1 cellular context compared by ENCODE assay signal in the genomic region with DNA sequence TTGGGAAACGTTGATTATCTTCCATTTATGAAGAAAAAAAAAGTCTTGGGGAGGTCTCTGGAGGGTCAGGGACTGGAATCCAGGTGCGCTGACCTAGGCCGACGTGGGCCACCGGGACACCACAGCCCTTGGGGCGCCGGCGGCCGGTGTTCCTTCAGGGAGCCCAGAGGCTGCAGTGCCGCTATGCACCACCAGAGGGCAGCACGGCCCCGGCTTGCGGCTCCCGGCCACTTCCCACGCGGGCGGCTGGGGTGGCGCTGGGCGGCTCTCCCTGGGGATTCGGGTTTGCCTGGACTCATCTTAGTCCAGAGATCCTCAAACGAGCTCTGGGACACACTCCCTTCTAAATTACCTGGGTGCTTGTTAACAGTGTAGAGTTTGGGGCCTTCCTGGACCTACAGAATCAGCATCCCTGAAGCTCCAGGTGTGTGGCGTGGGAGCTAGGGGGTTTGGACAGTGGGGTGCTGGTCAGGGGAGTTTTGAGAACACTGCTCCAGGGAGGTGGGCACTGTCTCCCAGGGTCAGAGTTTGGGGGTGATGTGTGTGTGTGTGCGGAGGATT.
A peak's percentile ranks its signal among the peaks of the same experiment; 100 is the strongest.
TF ChIP-seq lines count a peak whose summit lies in the region.

No MANE protein-coding gene starts in this region.

TF ChIP-seq in HepG2, 621 proteins besides CTCF, POLR2A, EP300 and RAD21 (continued from another document and continues in another):
- TF ChIP-seq, protein P1, sequence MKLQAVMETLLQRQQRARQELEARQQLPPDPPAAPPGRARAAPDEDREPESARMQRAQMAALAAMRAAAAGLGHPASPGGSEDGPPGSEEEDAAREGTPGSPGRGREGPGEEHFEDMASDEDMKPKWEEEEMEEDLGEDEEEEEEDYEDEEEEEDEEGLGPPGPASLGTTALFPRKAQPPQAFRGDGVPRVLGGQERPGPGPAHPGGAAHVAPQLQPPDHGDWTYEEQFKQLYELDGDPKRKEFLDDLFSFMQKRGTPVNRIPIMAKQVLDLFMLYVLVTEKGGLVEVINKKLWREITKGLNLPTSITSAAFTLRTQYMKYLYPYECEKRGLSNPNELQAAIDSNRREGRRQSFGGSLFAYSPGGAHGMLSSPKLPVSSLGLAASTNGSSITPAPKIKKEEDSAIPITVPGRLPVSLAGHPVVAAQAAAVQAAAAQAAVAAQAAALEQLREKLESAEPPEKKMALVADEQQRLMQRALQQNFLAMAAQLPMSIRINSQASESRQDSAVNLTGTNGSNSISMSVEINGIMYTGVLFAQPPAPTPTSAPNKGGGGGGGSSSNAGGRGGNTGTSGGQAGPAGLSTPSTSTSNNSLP (IDR thresholded peaks at IDR 0.05; ENCODE audit: low read depth, low read length): no peak
- no peak for TF ChIP-seq ZNF619 (CRISPR knock-in tag; IDR thresholded peaks at IDR 0.05)
- TF ChIP-seq ZNF484 (CRISPR knock-in tag; IDR thresholded peaks at IDR 0.05; ENCODE audit: borderline replicate concordance, low read depth): no peak
- TF ChIP-seq GATAD2A (CRISPR knock-in tag; IDR thresholded peaks at IDR 0.05): no peak
- TF ChIP-seq, protein P2, sequence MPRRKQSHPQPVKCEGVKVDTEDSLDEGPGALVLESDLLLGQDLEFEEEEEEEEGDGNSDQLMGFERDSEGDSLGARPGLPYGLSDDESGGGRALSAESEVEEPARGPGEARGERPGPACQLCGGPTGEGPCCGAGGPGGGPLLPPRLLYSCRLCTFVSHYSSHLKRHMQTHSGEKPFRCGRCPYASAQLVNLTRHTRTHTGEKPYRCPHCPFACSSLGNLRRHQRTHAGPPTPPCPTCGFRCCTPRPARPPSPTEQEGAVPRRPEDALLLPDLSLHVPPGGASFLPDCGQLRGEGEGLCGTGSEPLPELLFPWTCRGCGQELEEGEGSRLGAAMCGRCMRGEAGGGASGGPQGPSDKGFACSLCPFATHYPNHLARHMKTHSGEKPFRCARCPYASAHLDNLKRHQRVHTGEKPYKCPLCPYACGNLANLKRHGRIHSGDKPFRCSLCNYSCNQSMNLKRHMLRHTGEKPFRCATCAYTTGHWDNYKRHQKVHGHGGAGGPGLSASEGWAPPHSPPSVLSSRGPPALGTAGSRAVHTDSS (CRISPR knock-in tag; conservative IDR thresholded peaks at IDR 0.05): no peak
- no peak for TF ChIP-seq ZNF660 (CRISPR knock-in tag; IDR thresholded peaks at IDR 0.05; ENCODE audit: borderline replicate concordance, low read depth)
- no peak for TF ChIP-seq ZNF33A (CRISPR knock-in tag; IDR thresholded peaks at IDR 0.05; ENCODE audit: borderline replicate concordance)
- no peak for TF ChIP-seq DR1 (CRISPR knock-in tag; IDR thresholded peaks at IDR 0.05)
- TF ChIP-seq, protein P3, sequence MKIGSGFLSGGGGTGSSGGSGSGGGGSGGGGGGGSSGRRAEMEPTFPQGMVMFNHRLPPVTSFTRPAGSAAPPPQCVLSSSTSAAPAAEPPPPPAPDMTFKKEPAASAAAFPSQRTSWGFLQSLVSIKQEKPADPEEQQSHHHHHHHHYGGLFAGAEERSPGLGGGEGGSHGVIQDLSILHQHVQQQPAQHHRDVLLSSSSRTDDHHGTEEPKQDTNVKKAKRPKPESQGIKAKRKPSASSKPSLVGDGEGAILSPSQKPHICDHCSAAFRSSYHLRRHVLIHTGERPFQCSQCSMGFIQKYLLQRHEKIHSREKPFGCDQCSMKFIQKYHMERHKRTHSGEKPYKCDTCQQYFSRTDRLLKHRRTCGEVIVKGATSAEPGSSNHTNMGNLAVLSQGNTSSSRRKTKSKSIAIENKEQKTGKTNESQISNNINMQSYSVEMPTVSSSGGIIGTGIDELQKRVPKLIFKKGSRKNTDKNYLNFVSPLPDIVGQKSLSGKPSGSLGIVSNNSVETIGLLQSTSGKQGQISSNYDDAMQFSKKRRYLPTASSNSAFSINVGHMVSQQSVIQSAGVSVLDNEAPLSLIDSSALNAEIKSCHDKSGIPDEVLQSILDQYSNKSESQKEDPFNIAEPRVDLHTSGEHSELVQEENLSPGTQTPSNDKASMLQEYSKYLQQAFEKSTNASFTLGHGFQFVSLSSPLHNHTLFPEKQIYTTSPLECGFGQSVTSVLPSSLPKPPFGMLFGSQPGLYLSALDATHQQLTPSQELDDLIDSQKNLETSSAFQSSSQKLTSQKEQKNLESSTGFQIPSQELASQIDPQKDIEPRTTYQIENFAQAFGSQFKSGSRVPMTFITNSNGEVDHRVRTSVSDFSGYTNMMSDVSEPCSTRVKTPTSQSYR (CRISPR knock-in tag; IDR thresholded peaks at IDR 0.05; ENCODE audit: borderline replicate concordance): no peak
- TF ChIP-seq, protein P4, sequence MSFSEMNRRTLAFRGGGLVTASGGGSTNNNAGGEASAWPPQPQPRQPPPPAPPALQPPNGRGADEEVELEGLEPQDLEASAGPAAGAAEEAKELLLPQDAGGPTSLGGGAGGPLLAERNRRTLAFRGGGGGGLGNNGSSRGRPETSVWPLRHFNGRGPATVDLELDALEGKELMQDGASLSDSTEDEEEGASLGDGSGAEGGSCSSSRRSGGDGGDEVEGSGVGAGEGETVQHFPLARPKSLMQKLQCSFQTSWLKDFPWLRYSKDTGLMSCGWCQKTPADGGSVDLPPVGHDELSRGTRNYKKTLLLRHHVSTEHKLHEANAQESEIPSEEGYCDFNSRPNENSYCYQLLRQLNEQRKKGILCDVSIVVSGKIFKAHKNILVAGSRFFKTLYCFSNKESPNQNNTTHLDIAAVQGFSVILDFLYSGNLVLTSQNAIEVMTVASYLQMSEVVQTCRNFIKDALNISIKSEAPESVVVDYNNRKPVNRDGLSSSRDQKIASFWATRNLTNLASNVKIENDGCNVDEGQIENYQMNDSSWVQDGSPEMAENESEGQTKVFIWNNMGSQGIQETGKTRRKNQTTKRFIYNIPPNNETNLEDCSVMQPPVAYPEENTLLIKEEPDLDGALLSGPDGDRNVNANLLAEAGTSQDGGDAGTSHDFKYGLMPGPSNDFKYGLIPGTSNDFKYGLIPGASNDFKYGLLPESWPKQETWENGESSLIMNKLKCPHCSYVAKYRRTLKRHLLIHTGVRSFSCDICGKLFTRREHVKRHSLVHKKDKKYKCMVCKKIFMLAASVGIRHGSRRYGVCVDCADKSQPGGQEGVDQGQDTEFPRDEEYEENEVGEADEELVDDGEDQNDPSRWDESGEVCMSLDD (CRISPR knock-in tag; IDR thresholded peaks at IDR 0.05; ENCODE audit: borderline replicate concordance): 0 out of 2 replicates have a peak, but pooled peaks have one; percentile 23
- TF ChIP-seq, protein P5, sequence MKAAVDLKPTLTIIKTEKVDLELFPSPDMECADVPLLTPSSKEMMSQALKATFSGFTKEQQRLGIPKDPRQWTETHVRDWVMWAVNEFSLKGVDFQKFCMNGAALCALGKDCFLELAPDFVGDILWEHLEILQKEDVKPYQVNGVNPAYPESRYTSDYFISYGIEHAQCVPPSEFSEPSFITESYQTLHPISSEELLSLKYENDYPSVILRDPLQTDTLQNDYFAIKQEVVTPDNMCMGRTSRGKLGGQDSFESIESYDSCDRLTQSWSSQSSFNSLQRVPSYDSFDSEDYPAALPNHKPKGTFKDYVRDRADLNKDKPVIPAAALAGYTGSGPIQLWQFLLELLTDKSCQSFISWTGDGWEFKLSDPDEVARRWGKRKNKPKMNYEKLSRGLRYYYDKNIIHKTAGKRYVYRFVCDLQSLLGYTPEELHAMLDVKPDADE (CRISPR knock-in tag; IDR thresholded peaks at IDR 0.05): no peak
- no peak for TF ChIP-seq BCL6 (CRISPR knock-in tag; IDR thresholded peaks at IDR 0.05)
- no peak for TF ChIP-seq PITX1 (CRISPR knock-in tag; IDR thresholded peaks at IDR 0.05)
- TF ChIP-seq ZNF333 (CRISPR knock-in tag; IDR thresholded peaks at IDR 0.05; ENCODE audit: borderline replicate concordance): no peak
- TF ChIP-seq, protein P6, sequence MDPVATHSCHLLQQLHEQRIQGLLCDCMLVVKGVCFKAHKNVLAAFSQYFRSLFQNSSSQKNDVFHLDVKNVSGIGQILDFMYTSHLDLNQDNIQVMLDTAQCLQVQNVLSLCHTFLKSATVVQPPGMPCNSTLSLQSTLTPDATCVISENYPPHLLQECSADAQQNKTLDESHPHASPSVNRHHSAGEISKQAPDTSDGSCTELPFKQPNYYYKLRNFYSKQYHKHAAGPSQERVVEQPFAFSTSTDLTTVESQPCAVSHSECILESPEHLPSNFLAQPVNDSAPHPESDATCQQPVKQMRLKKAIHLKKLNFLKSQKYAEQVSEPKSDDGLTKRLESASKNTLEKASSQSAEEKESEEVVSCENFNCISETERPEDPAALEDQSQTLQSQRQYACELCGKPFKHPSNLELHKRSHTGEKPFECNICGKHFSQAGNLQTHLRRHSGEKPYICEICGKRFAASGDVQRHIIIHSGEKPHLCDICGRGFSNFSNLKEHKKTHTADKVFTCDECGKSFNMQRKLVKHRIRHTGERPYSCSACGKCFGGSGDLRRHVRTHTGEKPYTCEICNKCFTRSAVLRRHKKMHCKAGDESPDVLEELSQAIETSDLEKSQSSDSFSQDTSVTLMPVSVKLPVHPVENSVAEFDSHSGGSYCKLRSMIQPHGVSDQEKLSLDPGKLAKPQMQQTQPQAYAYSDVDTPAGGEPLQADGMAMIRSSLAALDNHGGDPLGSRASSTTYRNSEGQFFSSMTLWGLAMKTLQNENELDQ (CRISPR knock-in tag; IDR thresholded peaks at IDR 0.05; ENCODE audit: borderline replicate concordance): no peak
- no peak for TF ChIP-seq SNAPC2 (CRISPR knock-in tag; IDR thresholded peaks at IDR 0.05)
- TF ChIP-seq, protein P7, sequence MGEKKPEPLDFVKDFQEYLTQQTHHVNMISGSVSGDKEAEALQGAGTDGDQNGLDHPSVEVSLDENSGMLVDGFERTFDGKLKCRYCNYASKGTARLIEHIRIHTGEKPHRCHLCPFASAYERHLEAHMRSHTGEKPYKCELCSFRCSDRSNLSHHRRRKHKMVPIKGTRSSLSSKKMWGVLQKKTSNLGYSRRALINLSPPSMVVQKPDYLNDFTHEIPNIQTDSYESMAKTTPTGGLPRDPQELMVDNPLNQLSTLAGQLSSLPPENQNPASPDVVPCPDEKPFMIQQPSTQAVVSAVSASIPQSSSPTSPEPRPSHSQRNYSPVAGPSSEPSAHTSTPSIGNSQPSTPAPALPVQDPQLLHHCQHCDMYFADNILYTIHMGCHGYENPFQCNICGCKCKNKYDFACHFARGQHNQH (CRISPR knock-in tag; IDR thresholded peaks at IDR 0.05): peak; percentile 65; the same call in 1 of the 2 replicates
- no peak for TF ChIP-seq SOX6 (IDR thresholded peaks at IDR 0.05)
- TF ChIP-seq SOX6 (CRISPR knock-in tag; IDR thresholded peaks at IDR 0.05): peak; percentile 30; the same call in 1 of the 2 replicates
- TF ChIP-seq, protein P8, sequence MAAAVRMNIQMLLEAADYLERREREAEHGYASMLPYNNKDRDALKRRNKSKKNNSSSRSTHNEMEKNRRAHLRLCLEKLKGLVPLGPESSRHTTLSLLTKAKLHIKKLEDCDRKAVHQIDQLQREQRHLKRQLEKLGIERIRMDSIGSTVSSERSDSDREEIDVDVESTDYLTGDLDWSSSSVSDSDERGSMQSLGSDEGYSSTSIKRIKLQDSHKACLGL (CRISPR knock-in tag; IDR thresholded peaks at IDR 0.05): no peak
- TF ChIP-seq, protein P9, sequence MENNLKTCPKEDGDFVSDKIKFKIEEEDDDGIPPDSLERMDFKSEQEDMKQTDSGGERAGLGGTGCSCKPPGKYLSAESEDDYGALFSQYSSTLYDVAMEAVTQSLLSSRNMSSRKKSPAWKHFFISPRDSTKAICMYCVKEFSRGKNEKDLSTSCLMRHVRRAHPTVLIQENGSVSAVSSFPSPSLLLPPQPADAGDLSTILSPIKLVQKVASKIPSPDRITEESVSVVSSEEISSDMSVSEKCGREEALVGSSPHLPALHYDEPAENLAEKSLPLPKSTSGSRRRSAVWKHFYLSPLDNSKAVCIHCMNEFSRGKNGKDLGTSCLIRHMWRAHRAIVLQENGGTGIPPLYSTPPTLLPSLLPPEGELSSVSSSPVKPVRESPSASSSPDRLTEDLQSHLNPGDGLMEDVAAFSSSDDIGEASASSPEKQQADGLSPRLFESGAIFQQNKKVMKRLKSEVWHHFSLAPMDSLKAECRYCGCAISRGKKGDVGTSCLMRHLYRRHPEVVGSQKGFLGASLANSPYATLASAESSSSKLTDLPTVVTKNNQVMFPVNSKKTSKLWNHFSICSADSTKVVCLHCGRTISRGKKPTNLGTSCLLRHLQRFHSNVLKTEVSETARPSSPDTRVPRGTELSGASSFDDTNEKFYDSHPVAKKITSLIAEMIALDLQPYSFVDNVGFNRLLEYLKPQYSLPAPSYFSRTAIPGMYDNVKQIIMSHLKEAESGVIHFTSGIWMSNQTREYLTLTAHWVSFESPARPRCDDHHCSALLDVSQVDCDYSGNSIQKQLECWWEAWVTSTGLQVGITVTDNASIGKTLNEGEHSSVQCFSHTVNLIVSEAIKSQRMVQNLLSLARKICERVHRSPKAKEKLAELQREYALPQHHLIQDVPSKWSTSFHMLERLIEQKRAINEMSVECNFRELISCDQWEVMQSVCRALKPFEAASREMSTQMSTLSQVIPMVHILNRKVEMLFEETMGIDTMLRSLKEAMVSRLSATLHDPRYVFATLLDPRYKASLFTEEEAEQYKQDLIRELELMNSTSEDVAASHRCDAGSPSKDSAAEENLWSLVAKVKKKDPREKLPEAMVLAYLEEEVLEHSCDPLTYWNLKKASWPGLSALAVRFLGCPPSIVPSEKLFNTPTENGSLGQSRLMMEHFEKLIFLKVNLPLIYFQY (CRISPR knock-in tag; IDR thresholded peaks at IDR 0.05; ENCODE audit: borderline replicate concordance): no peak
- no peak for TF ChIP-seq CBX1 (IDR thresholded peaks at IDR 0.05; ENCODE audit: low read depth)
- peak; percentile 69 for TF ChIP-seq AGO1 (IDR thresholded peaks at IDR 0.05; ENCODE audit: low read depth, low read length, poor library complexity, severe bottlenecking)
- no peak for TF ChIP-seq ZNF460 (CRISPR knock-in tag; IDR thresholded peaks at IDR 0.05; ENCODE audit: borderline replicate concordance)
- TF ChIP-seq TCF7L2 (IDR thresholded peaks at IDR 0.05; ENCODE audit: low read depth, low read length): no peak
- no peak for TF ChIP-seq ZSCAN30 (CRISPR knock-in tag; IDR thresholded peaks at IDR 0.05)
- TF ChIP-seq PCBP1 (IDR thresholded peaks at IDR 0.05; ENCODE audit: borderline replicate concordance, low read depth, low read length): no peak
- no peak for TF ChIP-seq BRCA1 (CRISPR knock-in tag; IDR thresholded peaks at IDR 0.05)
- TF ChIP-seq SMAD9 (CRISPR knock-in tag; IDR thresholded peaks at IDR 0.05): no peak
- TF ChIP-seq, protein P10, sequence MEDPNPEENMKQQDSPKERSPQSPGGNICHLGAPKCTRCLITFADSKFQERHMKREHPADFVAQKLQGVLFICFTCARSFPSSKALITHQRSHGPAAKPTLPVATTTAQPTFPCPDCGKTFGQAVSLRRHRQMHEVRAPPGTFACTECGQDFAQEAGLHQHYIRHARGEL (CRISPR knock-in tag; IDR thresholded peaks at IDR 0.05): no peak
- 0 out of 2 replicates have a peak, but pooled peaks have one; percentile 54 for TF ChIP-seq ZFP82 (CRISPR knock-in tag; IDR thresholded peaks at IDR 0.05; ENCODE audit: borderline replicate concordance)
- TF ChIP-seq RXRB (CRISPR knock-in tag; IDR thresholded peaks at IDR 0.05; ENCODE audit: borderline replicate concordance): no peak
- no peak for TF ChIP-seq ZNF343 (CRISPR knock-in tag; IDR thresholded peaks at IDR 0.05)
- TF ChIP-seq, protein P11, sequence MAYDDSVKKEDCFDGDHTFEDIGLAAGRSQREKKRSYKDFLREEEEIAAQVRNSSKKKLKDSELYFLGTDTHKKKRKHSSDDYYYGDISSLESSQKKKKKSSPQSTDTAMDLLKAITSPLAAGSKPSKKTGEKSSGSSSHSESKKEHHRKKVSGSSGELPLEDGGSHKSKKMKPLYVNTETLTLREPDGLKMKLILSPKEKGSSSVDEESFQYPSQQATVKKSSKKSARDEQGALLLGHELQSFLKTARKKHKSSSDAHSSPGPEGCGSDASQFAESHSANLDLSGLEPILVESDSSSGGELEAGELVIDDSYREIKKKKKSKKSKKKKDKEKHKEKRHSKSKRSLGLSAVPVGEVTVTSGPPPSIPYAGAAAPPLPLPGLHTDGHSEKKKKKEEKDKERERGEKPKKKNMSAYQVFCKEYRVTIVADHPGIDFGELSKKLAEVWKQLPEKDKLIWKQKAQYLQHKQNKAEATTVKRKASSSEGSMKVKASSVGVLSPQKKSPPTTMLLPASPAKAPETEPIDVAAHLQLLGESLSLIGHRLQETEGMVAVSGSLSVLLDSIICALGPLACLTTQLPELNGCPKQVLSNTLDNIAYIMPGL (CRISPR knock-in tag; IDR thresholded peaks at IDR 0.05; ENCODE audit: borderline replicate concordance in 1 of 2, low read depth in 1 of 2): peak; percentile 48 to 58; a peak in 2 of 4 replicates
